In genomic region chr14:69921052-69921451, GRCh38 we compare ENCODE assay signal across 23 cellular contexts. TPM values are rescaled to one million over a fixed set of nuclear protein-coding genes. Genes with fewer than 3 reads are reported as not detected.
DNase-seq lines count a peak whose midpoint lies in the region; ATAC-seq and TF ChIP-seq lines count a peak whose summit lies in the region.
"Had no signal": no experiment of that assay in that cellular context is flagged by ENCODE, and none has a peak within 500 bp of the region (broad histone marks: within the 10 kb centered on the region; RNA-seq: fewer than 3 reads in every experiment).

No MANE protein-coding gene starts in this region.

- H2BK5ac ChIP-seq in mesenchymal stem cell (ENCODE audit: low read depth, low read length, poor library complexity, severe bottlenecking): no peak overlapping the region

- peaks cover 10% of the 10 kb centered on the region for H3K36me3 Mint-ChIP-seq in MCF 10A (ENCODE audit: insufficient read depth, unreplicated experiment)
- H3K36me3 Mint-ChIP-seq in naive thymus-derived CD8-positive, alpha-beta T cell: no peaks in the 10 kb centered on the region

- BruUV-seq in MCF 10A (replicated peaks; lab: Mats Ljungman, UMichigan): no TSS peak

- ATAC-seq in HG03280 (IDR thresholded peaks at IDR 0.05; ENCODE audit: unreplicated experiment) (no peak), Right ventricle myocardium superior (ENCODE audit: poor library complexity) (no peak)
- no peak for ATAC-seq in naive thymus-derived CD8-positive, alpha-beta T cell
- ATAC-seq: GM12878 had no signal

- H2AFZ ChIP-seq in mesenchymal stem cell (ENCODE audit: low read depth, low read length): no peak overlapping the region

- H4K8ac ChIP-seq in mesenchymal stem cell (ENCODE audit: low read length): no peak overlapping the region

- H2BK12ac ChIP-seq in mesenchymal stem cell (ENCODE audit: low read length in 2 of 2): no peak overlapping the region

- H3K27me3 ChIP-seq in breast epithelium (no peaks in the 10 kb centered on the region), mesenchymal stem cell (ENCODE audit: control insufficient read depth in 1 of 2, insufficient read depth in 1 of 2, low read length in 2 of 2) (peaks cover 0 to 9% of the 10 kb centered on the region in 2 experiments)
- H3K27me3 ChIP-seq: colonic mucosa, Peyer's patch had no signal

- H4K91ac ChIP-seq in mesenchymal stem cell (ENCODE audit: low read length): no peak overlapping the region

- no peak overlapping the region for H3K18ac ChIP-seq in mesenchymal stem cell (ENCODE audit: low read depth in 1 of 2, low read length in 2 of 2)

- H3K4me3 ChIP-seq in breast epithelium (no peak overlapping the region), cardiac fibroblast (replicated peaks in 1 of 2; ENCODE audit: low read depth in 2 of 2, low read length in 2 of 2) (no peak overlapping the region), mesenchymal stem cell (ENCODE audit: insufficient read depth in 1 of 2, low read depth in 1 of 2, low read length in 2 of 2) (no peak overlapping the region)
- H3K4me3 ChIP-seq: colonic mucosa, GM12878, Peyer's patch had no signal

- no peak overlapping the region for H3K4ac ChIP-seq in mesenchymal stem cell (ENCODE audit: low read depth in 1 of 2, low read length in 2 of 2)

- no peak overlapping the region for H2BK120ac ChIP-seq in mesenchymal stem cell (ENCODE audit: low read depth, low read length)

- no peak overlapping the region for H3K4me2 ChIP-seq in mesenchymal stem cell (ENCODE audit: low read length, poor library complexity, severe bottlenecking)

- H3K4me1 Mint-ChIP-seq in MCF 10A (ENCODE audit: insufficient read depth, unreplicated experiment): peaks cover 16% of the 10 kb centered on the region
- H3K4me1 Mint-ChIP-seq in naive thymus-derived CD8-positive, alpha-beta T cell: no peaks in the 10 kb centered on the region
- H3K4me1 Mint-ChIP-seq: activated CD4-positive, alpha-beta T cell treated with anti-CD3 and anti-CD28 coated beads, Interleukin-2, amount 10 ng/mL, durations not matched to agents 24 days and 14 days had no signal

- H3K23ac ChIP-seq in mesenchymal stem cell (ENCODE audit: low read length in 2 of 2): no peak overlapping the region

- peak; percentile 61 for DNase-seq in MCF 10A (ENCODE audit: unreplicated experiment)
- DNase-seq in breast epithelium (ENCODE audit: low spot score in 2 of 2): no peak
- peak; percentile 31 to 47 for DNase-seq in cardiac fibroblast (ENCODE audit: low read depth in 2 of 2)
- peak; percentile 4 for DNase-seq in mesenchymal stem cell
- DNase-seq in NCI-H1694 treated with DMSO at 0.1 percent for 48 hours (lab: John Stamatoyannopoulos, UW): no peak
- DNase-seq in naive thymus-derived CD8-positive, alpha-beta T cell: no peak
- DNase-seq in Right ventricle myocardium superior: no peak
- DNase-seq: activated CD4-positive, alpha-beta T cell treated with anti-CD3 and anti-CD28 coated beads, Interleukin-2, amount 10 ng/mL, durations not matched to agents 24 days and 14 days; activated CD8-positive, alpha-beta memory T cell treated with anti-CD3 and anti-CD28 coated beads, Interleukin-2, amount 50 U/mL, for 48 hours; activated gamma-delta T cell treated with Interleukin-2 at 50 U/mL for 16 hours; colonic mucosa; GDM1; NCI-H1694; NCI-H226; Peyer's patch; small intestine; stimulated activated CD8-positive, alpha-beta memory T cell treated with anti-CD3 and anti-CD28 coated beads, Interleukin-4, amount 100 ng/mL, for 48 hours had no signal

- H3K27ac Mint-ChIP-seq in MCF 10A (ENCODE audit: low read depth, unreplicated experiment): no peak overlapping the region
- no peak overlapping the region for H3K27ac Mint-ChIP-seq in naive thymus-derived CD8-positive, alpha-beta T cell
- H3K27ac Mint-ChIP-seq: activated CD4-positive, alpha-beta T cell treated with anti-CD3 and anti-CD28 coated beads, Interleukin-2, amount 10 ng/mL, durations not matched to agents 24 days and 14 days; progenitor cell of endocrine pancreas had no signal

- POLR2A ChIA-PET in MCF 10A (lab: Yijun Ruan, JAX): interaction anchor here (0.6 kb wide), 1 partner anchor 11 kb away, joined by 3 read pairs; no protein-coding TSS in a partner anchor
- POLR2A ChIA-PET in naive thymus-derived CD8-positive, alpha-beta T cell (lab: Charles Lee): no interaction called here

- H3K27ac ChIP-seq in breast epithelium (no peak overlapping the region), mesenchymal stem cell (ENCODE audit: low read length, poor library complexity, severe bottlenecking) (peak overlapping the region; percentile 22)
- H3K27ac ChIP-seq: 22Rv1, colonic mucosa, Peyer's patch had no signal

- no peak overlapping the region for H2AK5ac ChIP-seq in mesenchymal stem cell (ENCODE audit: low read length, severe bottlenecking)

- intact Hi-C loops in MCF 10A (cut with micrococcal nuclease): no loop called here
- intact Hi-C loops in breast epithelium (cut with DNase I; ENCODE audit: low total_unique reads): no loop called here
- intact Hi-C loops in Right ventricle myocardium superior (cut with DNase I): no loop called here

- peaks cover 9% of the 10 kb centered on the region for H3K79me1 ChIP-seq in mesenchymal stem cell (replicated peaks; ENCODE audit: low read length, poor library complexity, severe bottlenecking)

- H3K9me3 ChIP-seq in breast epithelium (no peaks in the 10 kb centered on the region), mesenchymal stem cell (ENCODE audit: control insufficient read depth, low read length) (no peaks in the 10 kb centered on the region)
- H3K9me3 ChIP-seq: colonic mucosa, Peyer's patch had no signal

- H3K9ac ChIP-seq in mesenchymal stem cell (ENCODE audit: low read length): no peak overlapping the region

- H3K27me3 Mint-ChIP-seq in MCF 10A (ENCODE audit: insufficient read depth, unreplicated experiment): no peaks in the 10 kb centered on the region
- peaks cover 15 to 64% (median 31%) of the 10 kb centered on the region in 5 donors for H3K27me3 Mint-ChIP-seq in naive thymus-derived CD8-positive, alpha-beta T cell
- H3K27me3 Mint-ChIP-seq: progenitor cell of endocrine pancreas had no signal

- H3K4me1 ChIP-seq in breast epithelium (no peaks in the 10 kb centered on the region), mesenchymal stem cell (ENCODE audit: control insufficient read depth, insufficient read depth, low read depth, low read length) (peaks cover 11% of the 10 kb centered on the region)
- H3K4me1 ChIP-seq: colonic mucosa, Peyer's patch had no signal

- no peak overlapping the region for H3K14ac ChIP-seq in mesenchymal stem cell (ENCODE audit: low read length in 2 of 2)

- no peaks in the 10 kb centered on the region for H3K36me3 ChIP-seq in breast epithelium
- no peaks in the 10 kb centered on the region for H3K36me3 ChIP-seq in mesenchymal stem cell (ENCODE audit: control insufficient read depth in 1 of 2, insufficient read depth in 2 of 2, low read depth in 1 of 2, low read length in 2 of 2)
- H3K36me3 ChIP-seq: colonic mucosa, Peyer's patch had no signal

- no peak for TF ChIP-seq POLR2A in breast epithelium (IDR thresholded peaks at IDR 0.05)

- peaks cover 1% of the 10 kb centered on the region for H3K9me3 Mint-ChIP-seq in MCF 10A (ENCODE audit: unreplicated experiment)
- H3K9me3 Mint-ChIP-seq in naive thymus-derived CD8-positive, alpha-beta T cell: peaks cover 0 to 2% (median 0%) of the 10 kb centered on the region in 9 donors
- H3K9me3 Mint-ChIP-seq: activated CD4-positive, alpha-beta T cell treated with anti-CD3 and anti-CD28 coated beads, Interleukin-2, amount 10 ng/mL, durations not matched to agents 24 days and 14 days had no signal

- CTCF ChIA-PET in MCF 10A (lab: Yijun Ruan, JAX): no interaction called here

- no peak overlapping the region for H3K4me3 Mint-ChIP-seq in MCF 10A (ENCODE audit: unreplicated experiment)
- no peak overlapping the region for H3K4me3 Mint-ChIP-seq in naive thymus-derived CD8-positive, alpha-beta T cell
- H3K4me3 Mint-ChIP-seq: activated CD4-positive, alpha-beta T cell treated with anti-CD3 and anti-CD28 coated beads, Interleukin-2, amount 10 ng/mL, durations not matched to agents 24 days and 14 days had no signal

- 84% methylated on average over 9 of the region's 9 CpGs for WGBS in mesenchymal stem cell

- TF ChIP-seq CTCF in MCF 10A (IDR thresholded peaks at IDR 0.05; ENCODE audit: unreplicated experiment) (no peak), breast epithelium (IDR thresholded peaks at IDR 0.05) (no peak), cardiac fibroblast (IDR thresholded peaks at IDR 0.05; ENCODE audit: low read depth, low read length) (no peak)

- no peak overlapping the region for H2BK15ac ChIP-seq in mesenchymal stem cell (ENCODE audit: low read depth, poor library complexity, severe bottlenecking)

RNA-seq across cellular contexts. Expression of gene SMOC1, which starts 41.8 kb away (rescaled TPM):
- total RNA-seq in MCF 10A (2022) (22.9 and 23.6 TPM in 2 replicates), breast epithelium (10 to 100 TPM in 1 of 3 donors, 1 to 10 TPM in 2; 2.9 to 32.6 (median 5.7) TPM), Right ventricle myocardium superior (1.8 TPM)
- 0.10 TPM for polyA plus RNA-seq in mesenchymal stem cell (2013, experiment 1 of 2)
- 0.07 TPM for polyA plus RNA-seq in mesenchymal stem cell (2013, experiment 2 of 2)
- not detected for total RNA-seq in naive thymus-derived CD8-positive, alpha-beta T cell
- not detected for polyA plus RNA-seq in naive thymus-derived CD8-positive, alpha-beta T cell
- total RNA-seq: activated CD4-positive, alpha-beta T cell treated with anti-CD3 and anti-CD28 coated beads, Interleukin-2, amount 10 ng/mL, durations not matched to agents 24 days and 14 days; HT-29 had no signal
- polyA plus RNA-seq: BJ had no signal

Comparison
In these comparisons a context has a peak if more than half of its experiments do, and no peak if none do; other contexts are left out.
1. DNase-seq: peak in MCF 10A (single experiment), cardiac fibroblast (2 of 2) and mesenchymal stem cell (single experiment); none in breast epithelium (0 of 2), NCI-H1694 treated with DMSO at 0.1 percent for 48 hours (single experiment), naive thymus-derived CD8-positive, alpha-beta T cell (0 of 10) and Right ventricle myocardium superior (single experiment).